Comparison of ENCODE assay signal across 18 cellular contexts in the genomic region with DNA sequence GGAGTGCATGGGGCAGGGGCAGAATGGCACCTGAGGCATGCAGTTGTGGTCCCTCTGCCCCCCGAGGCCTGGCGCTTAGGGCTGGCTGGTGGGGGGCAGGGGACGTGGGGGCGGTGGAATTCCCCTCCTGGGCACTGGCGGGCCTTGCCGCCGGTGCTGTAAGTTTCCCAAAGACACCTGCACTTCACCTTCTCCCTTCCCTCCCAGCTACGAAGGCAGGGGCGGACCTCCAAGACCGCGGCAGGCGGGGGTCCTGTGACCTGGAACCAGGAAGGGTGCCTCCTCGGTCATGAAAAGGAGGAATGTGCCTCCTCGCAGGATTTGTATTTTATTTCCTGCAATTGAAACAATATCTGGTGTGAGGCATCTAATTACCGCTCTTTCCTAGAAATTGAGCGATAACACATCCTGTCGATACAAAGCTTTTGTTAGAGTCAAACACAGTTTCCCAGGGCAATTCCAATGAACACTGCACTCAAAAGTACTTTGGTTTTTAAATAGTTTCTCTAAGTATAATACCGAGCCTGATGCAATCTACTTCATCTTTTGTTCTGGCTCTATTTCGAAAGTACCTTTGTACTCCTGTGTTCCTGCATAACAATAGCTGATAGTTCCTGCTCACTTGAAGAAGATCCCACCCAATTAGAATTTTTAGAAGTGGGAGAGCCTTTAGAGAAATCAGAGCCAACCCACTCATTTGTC. TPM values are rescaled to one million over a fixed set of nuclear protein-coding genes. Genes with fewer than 3 reads are reported as not detected.
DNase-seq lines count a peak whose midpoint lies in the region; ATAC-seq and TF ChIP-seq lines count a peak whose summit lies in the region.
"Had no signal": no experiment of that assay in that cellular context is flagged by ENCODE, and none has a peak within 500 bp of the region (broad histone marks: within the 10 kb centered on the region; RNA-seq: fewer than 3 reads in every experiment).

No MANE protein-coding gene starts in this region.

- H3K9me3 ChIP-seq in heart left ventricle (peaks cover 0 to 7% (median 0%) of the 10 kb centered on the region in 12 donors), HUES48 (ENCODE audit: control insufficient read depth, insufficient read depth, low read length) (no peaks in the 10 kb centered on the region), iPS-20b (ENCODE audit: insufficient read depth, low read depth, low read length) (no peaks in the 10 kb centered on the region; the same call in none of the 2 replicates), gastrocnemius medialis (no peaks in the 10 kb centered on the region), colonic mucosa (no peaks in the 10 kb centered on the region)

- H3K27me3 ChIP-seq in heart left ventricle (peaks cover 0 to 27% (median 7%) of the 10 kb centered on the region in 9 donors), HUES48 (ENCODE audit: control insufficient read depth, insufficient read depth, low read length) (no peaks in the 10 kb centered on the region), iPS-20b (ENCODE audit: insufficient read depth, low read length) (no peaks in the 10 kb centered on the region), gastrocnemius medialis (peaks cover 7 to 21% (median 15%) of the 10 kb centered on the region in 3 donors), colonic mucosa (no peaks in the 10 kb centered on the region)

- H3K27ac ChIP-seq in heart left ventricle = peak overlapping the region; percentile 11 to 87 (median 56)
- H3K27ac ChIP-seq in HUES48 (ENCODE audit: low read depth, low read length) = peak overlapping the region; percentile 66
- no peak overlapping the region for H3K27ac ChIP-seq in iPS-20b (ENCODE audit: low read length)
- H3K27ac ChIP-seq in gastrocnemius medialis = peak overlapping the region in 3 of 4 donors; percentile 14 to 47 (median 47)
- no peak overlapping the region for H3K27ac ChIP-seq in colonic mucosa

- H3K36me3 ChIP-seq in heart left ventricle (no peaks in the 10 kb centered on the region), HUES48 (ENCODE audit: control insufficient read depth, insufficient read depth, low read length) (no peaks in the 10 kb centered on the region), iPS-20b (ENCODE audit: insufficient read depth, low read depth, low read length) (no peaks in the 10 kb centered on the region), gastrocnemius medialis (no peaks in the 10 kb centered on the region), colonic mucosa (no peaks in the 10 kb centered on the region)

- TF ChIP-seq POLR2A in heart left ventricle (IDR thresholded peaks at IDR 0.05) = no peak
- TF ChIP-seq POLR2A in gastrocnemius medialis (IDR thresholded peaks at IDR 0.05) = no peak

- intact Hi-C loops in heart left ventricle (cut with DNase I) = no loop called here
- intact Hi-C loops in Right ventricle myocardium superior (cut with DNase I) = no loop called here
- intact Hi-C loops in gastrocnemius medialis (cut with DNase I; ENCODE audit: low total_unique reads) = no loop called here
- intact Hi-C loops in colonic mucosa (cut with DNase I) = no loop called here

- ATAC-seq in heart left ventricle (peak in 3 of 4 donors; percentile 36 to 47 (median 38)), Right ventricle myocardium superior (ENCODE audit: poor library complexity) (no peak), gastrocnemius medialis (peak in 1 of 2 donors; percentile 68)

- DNase-seq in heart left ventricle (no peak), Right ventricle myocardium superior (no peak), gastrocnemius medialis (no peak), colonic mucosa (no peak), cerebellar nuclear complex (lab: John Stamatoyannopoulos, UW) (no peak)
- DNase-seq in activated T-cell treated with anti-CD3 and anti-CD28 coated beads, Interleukin-2, amount 50 U/mL, for 48 hours = no peak
- DNase-seq: 8988T, DMS79, KBM-7, NCI-H1105 treated with DMSO at 0.1 percent for 48 hours, NCI-H1694, NCI-H2227 treated with DMSO at 0.1 percent for 48 hours, NCI-H510A treated with DMSO at 0.1 percent for 48 hours, RPMI8226 had no signal

- peaks cover 0 to 14% (median 0%) of the 10 kb centered on the region in 12 donors for H3K4me1 ChIP-seq in heart left ventricle
- peaks cover 16% of the 10 kb centered on the region for H3K4me1 ChIP-seq in HUES48 (ENCODE audit: control insufficient read depth, insufficient read depth, low read length)
- H3K4me1 ChIP-seq in iPS-20b (ENCODE audit: insufficient read depth, low read length) = peaks cover 12% of the 10 kb centered on the region; the same call in 1 of the 2 replicates
- H3K4me1 ChIP-seq in gastrocnemius medialis = no peaks in the 10 kb centered on the region
- no peaks in the 10 kb centered on the region for H3K4me1 ChIP-seq in colonic mucosa

- H3K4me3 ChIP-seq in heart left ventricle (no peak overlapping the region), HUES48 (ENCODE audit: low read depth, low read length) (no peak overlapping the region), iPS-20b (ENCODE audit: low read length) (peak overlapping the region; percentile 15; the same call in 1 of the 2 replicates), gastrocnemius medialis (no peak overlapping the region), colonic mucosa (no peak overlapping the region)

- in situ Hi-C loops in gastrocnemius medialis (cut with MboI; ENCODE audit: low sequenced_read_pairs in 4 of 4) = no loop called here

- no peak for TF ChIP-seq CTCF in heart left ventricle (IDR thresholded peaks at IDR 0.05)
- no peak for TF ChIP-seq CTCF in gastrocnemius medialis (IDR thresholded peaks at IDR 0.05 in 4 of 5, conservative IDR thresholded peaks at IDR 0.05 in 1 of 5)
- no peak for TF ChIP-seq CTCF in colonic mucosa (IDR thresholded peaks at IDR 0.05)

- 46 to 62% (median 51%) methylated on average over 9 to 19 of the region's 19 CpGs for WGBS in heart left ventricle, 4 donors

- H3K9ac ChIP-seq in HUES48 (ENCODE audit: low read depth, low read length) (peak overlapping the region; percentile 42), iPS-20b (ENCODE audit: low read depth, low read length) (peak overlapping the region; percentile 68), colonic mucosa (ENCODE audit: low read depth in 2 of 2, low read length in 2 of 2) (no peak overlapping the region)

RNA-seq across cellular contexts. Expression of a gene that starts 12.3 kb away (rescaled TPM):
- total RNA-seq in heart left ventricle (1 to 10 TPM; 3.4 to 7.7 (median 5.6) TPM), Right ventricle myocardium superior (6.2 TPM), gastrocnemius medialis (1 to 10 TPM; 2.5 to 7.9 (median 4.8) TPM), colonic mucosa (under 1 TPM; 0.61 to 0.69 TPM)
- 1 to 10 TPM; 3.9 to 4.2 TPM for polyA plus RNA-seq in heart left ventricle
- polyA plus RNA-seq: AG04450, CD14-positive monocyte had no signal

Comparison
In these comparisons a context has a peak if more than half of its experiments do, and no peak if none do; other contexts are left out.
1. H3K27ac ChIP-seq: peak in heart left ventricle (12 of 12), HUES48 (single experiment) and gastrocnemius medialis (3 of 4); none in iPS-20b (single experiment) and colonic mucosa (single experiment).
2. H3K9ac ChIP-seq: peak in HUES48 (single experiment) and iPS-20b (single experiment); none in colonic mucosa (0 of 2).